Comparison of ENCODE assay signal across 8 cellular contexts in the genomic region with DNA sequence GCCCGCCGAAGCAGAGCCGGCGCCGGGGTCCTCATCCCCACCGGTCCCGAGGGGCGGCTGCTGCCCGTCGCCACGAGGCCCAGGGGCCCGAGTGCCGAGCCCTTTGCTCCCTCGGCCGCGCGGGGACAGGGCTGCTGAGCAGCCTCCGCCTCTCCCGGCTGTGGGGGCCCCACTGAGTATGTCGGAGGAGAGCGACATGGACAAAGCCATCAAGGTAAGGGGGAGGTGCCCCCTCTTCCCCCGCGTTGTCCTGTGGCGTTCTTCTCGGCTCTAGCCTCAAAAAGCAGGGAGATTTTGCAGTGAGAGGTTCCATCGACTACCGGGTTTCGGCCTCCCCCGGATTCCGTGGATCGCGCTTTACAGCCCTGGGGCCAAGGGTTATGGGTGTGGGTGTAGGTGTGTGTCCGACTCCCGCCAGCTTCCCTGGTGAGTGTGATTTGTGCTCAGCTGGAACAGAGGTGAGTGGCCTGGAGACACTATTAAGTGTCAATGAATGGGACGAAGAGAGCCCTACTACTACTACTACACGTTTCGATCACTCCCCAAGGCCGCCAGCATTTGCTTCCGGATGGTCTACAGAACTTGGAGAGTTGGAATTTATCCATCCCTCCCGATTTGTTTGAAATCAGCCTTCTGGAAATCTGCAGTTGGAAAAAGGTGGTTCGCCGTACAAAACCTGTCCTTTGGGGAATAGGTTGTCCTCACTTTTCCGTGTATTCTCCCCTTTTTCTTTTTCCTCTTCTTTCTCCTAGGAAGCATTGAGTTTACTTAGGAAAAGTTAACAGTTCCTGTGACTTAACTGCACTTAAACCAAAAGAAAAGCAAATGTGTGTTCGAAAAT. TPM values are rescaled to one million over a fixed set of nuclear protein-coding genes. Genes with fewer than 3 reads are reported as not detected.
DNase-seq lines count a peak whose midpoint lies in the region; ATAC-seq and TF ChIP-seq lines count a peak whose summit lies in the region.

No MANE protein-coding gene starts in this region.

- H3K27ac ChIP-seq in prostate gland: peak overlapping the region; percentile 87 to 94

- H3K4me1 Mint-ChIP-seq in Calu3 (ENCODE audit: low read depth, unreplicated experiment): peaks cover 25% of the 10 kb centered on the region
- peaks cover 57% of the 10 kb centered on the region for H3K4me1 Mint-ChIP-seq in activated T-cell treated with anti-CD3 and anti-CD28 coated beads, Interleukin-2, amount 50 U/mL, for 4 hours (ENCODE audit: low read depth)

- intact Hi-C loops in Calu3 (cut with micrococcal nuclease; ENCODE audit: unreplicated experiment) (no loop called here), Right ventricle myocardium superior (cut with DNase I) (no loop called here), prostate gland (cut with DNase I) (no loop called here)

- ATAC-seq in GM21528 (IDR thresholded peaks at IDR 0.05; ENCODE audit: low FRiP score, unreplicated experiment): peak; percentile 37
- peak; percentile 31 to 35 for ATAC-seq in activated T-cell treated with anti-CD3 and anti-CD28 coated beads, Interleukin-2, amount 50 U/mL, for 4 hours
- peak; percentile 15 for ATAC-seq in Right ventricle myocardium superior (ENCODE audit: poor library complexity)

- no peaks in the 10 kb centered on the region for H3K9me3 ChIP-seq in prostate gland

- no peaks in the 10 kb centered on the region for H3K9me3 Mint-ChIP-seq in Calu3 (ENCODE audit: low read depth, unreplicated experiment)
- no peaks in the 10 kb centered on the region for H3K9me3 Mint-ChIP-seq in activated T-cell treated with anti-CD3 and anti-CD28 coated beads, Interleukin-2, amount 50 U/mL, for 4 hours

- peaks cover 11% of the 10 kb centered on the region for H3K4me1 ChIP-seq in prostate gland (replicated peaks)

- H3K4me3 ChIP-seq in Jurkat, Clone E6-1 (ENCODE audit: low read length): peak overlapping the region; percentile 85
- peak overlapping the region; percentile 89 to 94 for H3K4me3 ChIP-seq in prostate gland

- BruUV-seq in Calu3 (replicated peaks; lab: Mats Ljungman, UMichigan): no TSS peak

- peak overlapping the region; percentile 92 for H3K4me3 Mint-ChIP-seq in Calu3 (ENCODE audit: low read depth, unreplicated experiment)
- H3K4me3 Mint-ChIP-seq in activated T-cell treated with anti-CD3 and anti-CD28 coated beads, Interleukin-2, amount 50 U/mL, for 4 hours: peak overlapping the region; percentile 95

- peak overlapping the region; percentile 72 for H3K27ac Mint-ChIP-seq in Calu3 (ENCODE audit: unreplicated experiment)

- DNase-seq in Calu3 (peak; percentile 31), Right ventricle myocardium superior (no peak), prostate gland (ENCODE audit: low spot score) (no peak), cortex of kidney (lab: John Stamatoyannopoulos, UW) (no peak)
- no peak for DNase-seq in Jurkat, Clone E6-1 (ENCODE audit: low read depth, low spot score)
- peak; percentile 11 for DNase-seq in activated T-cell treated with anti-CD3 and anti-CD28 coated beads, Interleukin-2, amount 50 U/mL, for 4 hours
- DNase-seq in effector CD8-positive, alpha-beta T cell (lab: John Stamatoyannopoulos, UW): no peak

- H3K27me3 ChIP-seq in prostate gland (replicated peaks; ENCODE audit: insufficient read depth): no peaks in the 10 kb centered on the region

- TF ChIP-seq CTCF in Calu3 (IDR thresholded peaks at IDR 0.05; ENCODE audit: unreplicated experiment) (no peak), prostate gland (IDR thresholded peaks at IDR 0.05) (no peak)

- CTCF ChIA-PET in Calu3 (lab: Charles Lee): interaction anchor here (1.5 kb wide), 1 partner anchor 30 kb away, joined by 5 read pairs; no protein-coding TSS in a partner anchor

- no peaks in the 10 kb centered on the region for H3K27me3 Mint-ChIP-seq in Calu3 (ENCODE audit: unreplicated experiment)
- no peaks in the 10 kb centered on the region for H3K27me3 Mint-ChIP-seq in activated T-cell treated with anti-CD3 and anti-CD28 coated beads, Interleukin-2, amount 50 U/mL, for 4 hours (ENCODE audit: low read depth)

- TF ChIP-seq POLR2A in prostate gland (IDR thresholded peaks at IDR 0.05): no peak

- peaks cover 53% of the 10 kb centered on the region for H3K36me3 Mint-ChIP-seq in Calu3 (ENCODE audit: insufficient read depth, unreplicated experiment)
- H3K36me3 Mint-ChIP-seq in activated T-cell treated with anti-CD3 and anti-CD28 coated beads, Interleukin-2, amount 50 U/mL, for 4 hours (ENCODE audit: insufficient read depth): peaks cover 23% of the 10 kb centered on the region

- H3K36me3 ChIP-seq in prostate gland: peaks cover 0 to 3% of the 10 kb centered on the region in 2 donors

- WGBS in prostate gland: 2% methylated on average over 39 of the region's 44 CpGs

RNA-seq across cellular contexts. Expression of a gene that starts 0.7 kb away (rescaled TPM):
- total RNA-seq in Calu3 (2022) (84.2 and 84.8 TPM in 2 replicates), Right ventricle myocardium superior (25.5 TPM), prostate gland (10 to 100 TPM; 48.5 to 80.6 TPM)
- polyA plus RNA-seq in Jurkat, Clone E6-1 (2012; ENCODE audit: insufficient read depth, insufficient read length): 58.1 TPM
- 100 to 1,000 TPM in 1 of 3 donors, 10 to 100 TPM in 2; 98.7 to 109 (median 98.9) TPM for total RNA-seq in activated T-cell treated with anti-CD3 and anti-CD28 coated beads, Interleukin-2, amount 50 U/mL, for 4 hours

Comparison
In these comparisons a context has a peak if more than half of its experiments do, and no peak if none do; other contexts are left out.
1. DNase-seq: peak in Calu3 (single experiment) and activated T-cell treated with anti-CD3 and anti-CD28 coated beads, Interleukin-2, amount 50 U/mL, for 4 hours (single experiment); none in Jurkat, Clone E6-1 (single experiment), Right ventricle myocardium superior (single experiment), prostate gland (single experiment), cortex of kidney (single experiment) and effector CD8-positive, alpha-beta T cell (single experiment).
2. Peak in every context shown above with its lines, with median percentiles within 50 percentile points of each other: ATAC-seq.